Comparison of ENCODE assay signal across 25 cellular contexts in the genomic region with DNA sequence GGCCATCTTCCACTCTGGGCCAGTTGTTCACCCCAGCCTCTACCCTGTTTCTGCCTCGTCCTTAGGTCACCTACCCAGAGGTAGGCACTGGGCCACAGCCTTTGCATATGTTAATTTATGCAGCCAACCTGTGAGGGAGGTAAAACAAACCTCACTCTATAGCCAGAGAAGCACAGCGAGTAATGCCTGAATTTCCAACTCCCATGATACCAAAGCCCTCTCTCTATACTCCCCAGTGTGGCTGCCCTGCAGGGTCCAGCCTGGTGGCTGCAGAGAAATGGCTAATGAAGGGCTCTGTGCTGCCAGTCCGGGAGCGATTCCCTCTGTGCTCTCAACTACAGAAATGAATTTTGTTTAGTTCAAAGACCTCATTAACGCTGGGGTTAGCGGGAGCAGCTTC.
"Had no signal": no experiment of that assay in that cellular context is flagged by ENCODE, and none has a peak within 500 bp of the region (broad histone marks: within the 10 kb centered on the region; RNA-seq: fewer than 3 reads in every experiment).

No MANE protein-coding gene starts in this region.

- H3K27ac Mint-ChIP-seq: activated CD4-positive, alpha-beta T cell treated with anti-CD3 and anti-CD28 coated beads for 36 hours; activated CD4-positive, alpha-beta T cell treated with anti-CD3 and anti-CD28 coated beads, Interleukin-2, amount 10 ng/mL, durations not matched to agents 7 days and 5 days; activated CD8-positive, alpha-beta T cell treated with anti-CD3 and anti-CD28 coated beads, Interleukin-2, amount 10 ng/mL, durations not matched to agents 7 days and 5 days; activated naive CD4-positive, alpha-beta T cell treated with anti-CD3 and anti-CD28 coated beads, Interleukin-2, amount 50 U/mL, for 24 hours; activated naive CD8-positive, alpha-beta T cell treated with anti-CD3 and anti-CD28 coated beads, Interleukin-2, amount 10 ng/mL, durations not matched to agents 7 days and 5 days; activated T-cell treated with anti-CD3 and anti-CD28 coated beads, Interleukin-2, amount 50 U/mL, for 24 hours; activated T-helper 2 cell treated with anti-CD3 and anti-CD28 coated beads, Interferon-gamma antibody, Interleukin-2, Interleukin-4, amounts not matched to agents 10 μg/mL and 5 μg/mL and 100 μg/mL, durations not matched to agents 14 hours and 24 hours and 36 hours; T-helper 1 cell treated with Interleukin-12 subunit alpha and Interleukin-12 subunit beta and Interleukin-4 antibody, amounts not matched to agents 30 μg/mL and 1 μg/mL, for 36 hours; T-helper 2 cell treated with Interferon-gamma antibody and Interleukin-4, amounts not matched to agents 5 μg/mL and 100 μg/mL, for 36 hours had no signal

- H3K36me3 ChIP-seq: breast epithelium, SJSA1 had no signal

- H3K4me1 ChIP-seq: body of pancreas, breast epithelium, SJSA1 had no signal

- H3K9ac ChIP-seq: KMS-11, SK-N-SH had no signal

- H3K36me3 Mint-ChIP-seq: activated naive CD4-positive, alpha-beta T cell treated with anti-CD3 and anti-CD28 coated beads, Interleukin-2, amount 50 U/mL, for 24 hours; activated naive CD8-positive, alpha-beta T cell treated with anti-CD3 and anti-CD28 coated beads, Interleukin-2, amount 10 ng/mL, durations not matched to agents 7 days and 5 days had no signal

- H3K27ac ChIP-seq: body of pancreas, breast epithelium, KMS-11, SJSA1 had no signal

- H3K4me3 ChIP-seq: body of pancreas, breast epithelium, SJSA1 had no signal

- H3K9me3 Mint-ChIP-seq: activated CD4-positive, alpha-beta T cell treated with anti-CD3 and anti-CD28 coated beads, Interleukin-2, amount 10 ng/mL, durations not matched to agents 7 days and 5 days; activated naive CD4-positive, alpha-beta T cell treated with anti-CD3 and anti-CD28 coated beads, Interleukin-2, amount 50 U/mL, for 24 hours; activated naive CD8-positive, alpha-beta T cell treated with anti-CD3 and anti-CD28 coated beads, Interleukin-2, amount 10 ng/mL, durations not matched to agents 7 days and 5 days; activated T-cell treated with anti-CD3 and anti-CD28 coated beads, Interleukin-2, amount 50 U/mL, for 24 hours; activated T-helper 2 cell treated with anti-CD3 and anti-CD28 coated beads, Interferon-gamma antibody, Interleukin-2, Interleukin-4, amounts not matched to agents 10 μg/mL and 5 μg/mL and 100 μg/mL, durations not matched to agents 14 hours and 24 hours and 36 hours; T-helper 1 cell treated with Interleukin-12 subunit alpha and Interleukin-12 subunit beta and Interleukin-4 antibody, amounts not matched to agents 30 μg/mL and 1 μg/mL, for 36 hours; T-helper 2 cell treated with Interferon-gamma antibody and Interleukin-4, amounts not matched to agents 5 μg/mL and 100 μg/mL, for 36 hours had no signal

- H3K4me3 Mint-ChIP-seq: activated CD4-positive, alpha-beta T cell treated with anti-CD3 and anti-CD28 coated beads for 36 hours; activated CD4-positive, alpha-beta T cell treated with anti-CD3 and anti-CD28 coated beads, Interleukin-2, amount 10 ng/mL, durations not matched to agents 7 days and 5 days; activated CD8-positive, alpha-beta T cell treated with anti-CD3 and anti-CD28 coated beads, Interleukin-2, amount 10 ng/mL, durations not matched to agents 7 days and 5 days; activated naive CD4-positive, alpha-beta T cell treated with anti-CD3 and anti-CD28 coated beads, Interleukin-2, amount 50 U/mL, for 24 hours; activated naive CD8-positive, alpha-beta T cell treated with anti-CD3 and anti-CD28 coated beads, Interleukin-2, amount 10 ng/mL, durations not matched to agents 7 days and 5 days; activated T-cell treated with anti-CD3 and anti-CD28 coated beads, Interleukin-2, amount 50 U/mL, for 24 hours; T-helper 1 cell treated with Interleukin-12 subunit alpha and Interleukin-12 subunit beta and Interleukin-4 antibody, amounts not matched to agents 30 μg/mL and 1 μg/mL, for 36 hours; T-helper 2 cell treated with Interferon-gamma antibody and Interleukin-4, amounts not matched to agents 5 μg/mL and 100 μg/mL, for 36 hours had no signal

- DNase-seq: activated CD4-positive, alpha-beta T cell treated with anti-CD3 and anti-CD28 coated beads for 36 hours; activated CD4-positive, alpha-beta T cell treated with anti-CD3 and anti-CD28 coated beads, Interleukin-2, amount 10 ng/mL, durations not matched to agents 7 days and 5 days; activated CD4-positive, alpha-beta T cell treated with anti-CD3 and anti-CD28 coated beads, Interleukin-2, amount 50 U/mL, for 48 hours; activated CD8-positive, alpha-beta T cell treated with anti-CD3 and anti-CD28 coated beads, Interleukin-2, amount 10 ng/mL, durations not matched to agents 7 days and 5 days; activated gamma-delta T cell; activated naive CD4-positive, alpha-beta T cell treated with Interleukin-2 at 50 U/mL for 16 hours; activated naive CD8-positive, alpha-beta T cell treated with anti-CD3 and anti-CD28 coated beads, Interleukin-2, amount 10 ng/mL, durations not matched to agents 7 days and 5 days; activated T-cell treated with anti-CD3 and anti-CD28 coated beads, Interleukin-2, amount 50 U/mL, for 24 hours; body of pancreas; NCI-H1092 treated with DMSO at 0.1 percent for 48 hours; NCI-H1417; NCI-H146; NCI-H187; NCI-H2029 treated with DMSO at 0.1 percent for 48 hours; NCI-H2171 treated with DMSO at 0.1 percent for 48 hours; NCI-H510A; SHP77 treated with DMSO at 0.1 percent for 48 hours; SK-N-SH had no signal

- H3K9me3 ChIP-seq: body of pancreas, breast epithelium, SJSA1, SK-N-SH had no signal

- H3K4me1 Mint-ChIP-seq: activated CD4-positive, alpha-beta T cell treated with anti-CD3 and anti-CD28 coated beads for 36 hours; activated CD4-positive, alpha-beta T cell treated with anti-CD3 and anti-CD28 coated beads, Interleukin-2, amount 10 ng/mL, durations not matched to agents 7 days and 5 days; activated naive CD4-positive, alpha-beta T cell treated with anti-CD3 and anti-CD28 coated beads, Interleukin-2, amount 50 U/mL, for 24 hours; activated naive CD8-positive, alpha-beta T cell treated with anti-CD3 and anti-CD28 coated beads, Interleukin-2, amount 10 ng/mL, durations not matched to agents 7 days and 5 days had no signal

- H3K27me3 ChIP-seq: SJSA1 had no signal

- H3K27me3 Mint-ChIP-seq: activated naive CD8-positive, alpha-beta T cell treated with anti-CD3 and anti-CD28 coated beads, Interleukin-2, amount 10 ng/mL, durations not matched to agents 7 days and 5 days had no signal
